Comparison of ENCODE assay signal across 8 cellular contexts in the genomic region with DNA sequence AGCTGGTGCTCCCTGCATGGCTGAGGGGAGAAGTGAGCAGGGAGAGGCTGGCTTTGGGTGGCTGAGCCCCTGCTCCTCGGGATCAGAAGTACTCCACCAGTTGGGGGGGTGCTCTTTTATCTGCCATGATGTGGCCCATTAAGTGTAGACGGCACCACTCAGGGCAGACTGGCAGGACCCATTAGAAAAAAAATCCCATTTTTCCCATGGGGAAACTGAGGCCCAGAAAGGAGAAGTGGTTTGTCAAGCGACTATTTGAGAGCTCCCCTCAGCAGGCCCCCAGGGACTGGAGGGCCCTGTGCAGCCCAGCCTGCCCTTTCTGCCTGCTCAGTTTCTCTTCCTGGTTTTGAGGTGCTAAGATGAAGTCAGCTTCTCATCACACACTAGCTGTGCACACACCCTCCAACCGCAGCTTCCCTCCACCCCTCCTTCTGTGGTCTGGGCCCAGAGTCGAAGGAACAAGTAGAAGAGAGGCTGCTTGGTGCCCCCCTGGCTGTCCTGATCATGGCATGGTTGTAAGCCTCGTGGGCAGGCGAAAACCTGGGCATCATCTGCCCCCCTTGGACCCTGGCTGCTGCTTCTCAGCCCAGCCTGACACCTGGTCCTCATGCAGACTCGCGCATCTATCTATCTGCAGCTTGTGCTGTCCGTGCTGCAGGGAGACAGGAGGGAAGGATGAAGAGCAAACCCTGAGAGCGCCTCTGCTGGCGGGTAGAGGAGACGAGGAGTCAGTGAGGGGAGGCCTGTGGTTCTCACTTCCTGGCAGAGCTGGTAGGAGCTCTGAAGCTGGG. TPM values are rescaled to one million over a fixed set of nuclear protein-coding genes. Genes with fewer than 3 reads are reported as not detected.
DNase-seq lines count a peak whose midpoint lies in the region; ATAC-seq and TF ChIP-seq lines count a peak whose summit lies in the region.

No MANE protein-coding gene starts in this region.

- TF ChIP-seq POLR2A in Peyer's patch (IDR thresholded peaks at IDR 0.05) (peak in 1 of 2 donors; percentile 40), upper lobe of left lung (IDR thresholded peaks at IDR 0.05) (peak in 1 of 4 donors; percentile 38)

- H3K9me3 ChIP-seq in A673 (ENCODE audit: low read depth, low read length, poor library complexity, severe bottlenecking) (no peaks in the 10 kb centered on the region), Peyer's patch (no peaks in the 10 kb centered on the region), upper lobe of left lung (no peaks in the 10 kb centered on the region)

- no peak for TF ChIP-seq EP300 in upper lobe of left lung (IDR thresholded peaks at IDR 0.05)

- POLR2A ChIA-PET in A673 (lab: Charles Lee; ENCODE audit: low non-redundant PET): interaction anchor here (0.6 kb wide), 1 partner anchor 51 kb away, joined by 3 read pairs; no protein-coding TSS in a partner anchor

- H3K4me3 Mint-ChIP-seq in osteocyte (ENCODE audit: unreplicated experiment): peak overlapping the region; percentile 30

- no peaks in the 10 kb centered on the region for H3K9me3 Mint-ChIP-seq in osteocyte (ENCODE audit: unreplicated experiment)

- H3K27ac Mint-ChIP-seq in osteocyte (ENCODE audit: unreplicated experiment): peak overlapping the region; percentile 85

- WGBS in upper lobe of left lung, 2 donors: 53 to 55% methylated on average over 12 of the region's 13 CpGs

- DNase-seq in A673 (ENCODE audit: low spot score) (peak; percentile 88), Peyer's patch (peak; percentile 81 to 98 (median 97)), fibroblast of pulmonary artery (ENCODE audit: low read depth) (peak; percentile 70), osteocyte (ENCODE audit: extremely low spot score, unreplicated experiment) (no peak), upper lobe of left lung (peak; percentile 80 to 90)
- peak; percentile 71 to 78 for DNase-seq in activated T-helper 1 cell treated with anti-CD3 and anti-CD28 coated beads, Interleukin-2, amount 50 U/mL, for 16 hours (ENCODE audit: low read depth in 1 of 2, low spot score in 1 of 2)

- TF ChIP-seq CTCF in A673 (conservative IDR thresholded peaks at IDR 0.05; ENCODE audit: low read depth, low read length): peak; percentile 86
- peak; percentile 56 to 77 (median 66) for TF ChIP-seq CTCF in Peyer's patch (IDR thresholded peaks at IDR 0.05)
- peak; percentile 77 for TF ChIP-seq CTCF in fibroblast of pulmonary artery (IDR thresholded peaks at IDR 0.05; ENCODE audit: low read length, missing control alignments)
- TF ChIP-seq CTCF in osteocyte (IDR thresholded peaks at IDR 0.05): peak; percentile 64
- TF ChIP-seq CTCF in upper lobe of left lung (IDR thresholded peaks at IDR 0.05): peak; percentile 31 to 70 (median 43)

- ATAC-seq in GM18867 (IDR thresholded peaks at IDR 0.05; ENCODE audit: unreplicated experiment) (peak; percentile 46), HG03095 (IDR thresholded peaks at IDR 0.05; ENCODE audit: unreplicated experiment) (peak; percentile 43), upper lobe of left lung (ENCODE audit: low FRiP score in 2 of 2) (peak; percentile 76 to 82)

- H3K4me3 ChIP-seq in A673 (ENCODE audit: low read depth, low read length, poor library complexity, severe bottlenecking) (no peak overlapping the region), Peyer's patch (peak overlapping the region in 3 of 4 donors; percentile 27 to 92 (median 35)), fibroblast of pulmonary artery (replicated peaks; ENCODE audit: low read depth, low read length) (no peak overlapping the region), upper lobe of left lung (peak overlapping the region in 2 of 4 donors; percentile 0 to 27)

- intact Hi-C loops in A673 (cut with micrococcal nuclease; ENCODE audit: unreplicated experiment): no loop called here

- peaks cover 8% of the 10 kb centered on the region for H3K36me3 ChIP-seq in A673 (ENCODE audit: insufficient read depth, low read length, poor library complexity, severe bottlenecking)
- no peaks in the 10 kb centered on the region for H3K36me3 ChIP-seq in Peyer's patch
- no peaks in the 10 kb centered on the region for H3K36me3 ChIP-seq in upper lobe of left lung

- H3K27me3 Mint-ChIP-seq in osteocyte (ENCODE audit: unreplicated experiment): no peaks in the 10 kb centered on the region

- peaks cover 81% of the 10 kb centered on the region for H3K4me1 Mint-ChIP-seq in osteocyte (ENCODE audit: unreplicated experiment)

- H3K27me3 ChIP-seq in A673 (replicated peaks; ENCODE audit: insufficient read depth, low read depth, low read length, poor library complexity) (no peaks in the 10 kb centered on the region), Peyer's patch (no peaks in the 10 kb centered on the region), upper lobe of left lung (no peaks in the 10 kb centered on the region)

- CTCF ChIA-PET in A673 (lab: Charles Lee): interaction anchor here (0.6 to 1.5 kb wide), 7 partner anchors 10 to 157 kb away, joined by 3 to 10 read pairs (median 5); no protein-coding TSS in a partner anchor

- H3K36me3 Mint-ChIP-seq in osteocyte (ENCODE audit: unreplicated experiment): no peaks in the 10 kb centered on the region

- no TSS peak for BruUV-seq in A673 (replicated peaks; lab: Mats Ljungman, UMichigan)

- H3K4me1 ChIP-seq in A673 (ENCODE audit: insufficient read depth, low read length, poor library complexity, severe bottlenecking) (peaks cover 66% of the 10 kb centered on the region), Peyer's patch (peaks cover 23 to 95% (median 61%) of the 10 kb centered on the region in 4 donors), upper lobe of left lung (peaks cover 91 to 99% (median 94%) of the 10 kb centered on the region in 4 donors)

- H3K27ac ChIP-seq in A673 (ENCODE audit: low read depth, low read length, poor library complexity, severe bottlenecking) (peak overlapping the region; percentile 44), Peyer's patch (peak overlapping the region; percentile 84 to 97 (median 88)), upper lobe of left lung (peak overlapping the region; percentile 88 to 99 (median 96))

RNA-seq across cellular contexts. Expression of gene CSK, which starts 5.6 kb away (rescaled TPM):
- total RNA-seq in A673 (2021) (90.8 and 103 TPM in 2 replicates), Peyer's patch (100 to 1,000 TPM in 1 of 4 donors, 10 to 100 TPM in 3; 53.8 to 122 (median 66.2) TPM), osteocyte (56.0 and 57.0 TPM in 2 replicates), upper lobe of left lung (100 to 1,000 TPM in 1 of 6 donors, 10 to 100 TPM in 5; 32.7 to 104 (median 64.8) TPM)

RNA-seq across cellular contexts. Expression of gene LMAN1L, which starts 25.2 kb away (rescaled TPM):
- total RNA-seq in A673 (2021): 0.80 TPM in 1 of 2 replicates, not detected in the other
- not detected for total RNA-seq in Peyer's patch
- total RNA-seq in osteocyte: not detected in 2 replicates
- total RNA-seq in upper lobe of left lung: 1 to 10 TPM in 1 of 6 donors, not detected in 5; 1.0 TPM

RNA-seq across cellular contexts. Expression of gene CYP1A2, which starts 38.8 kb away (rescaled TPM):
- total RNA-seq in A673 (2021) (not detected in 2 replicates), Peyer's patch (not detected), osteocyte (not detected in 2 replicates), upper lobe of left lung (under 1 TPM in 2 of 6 donors, not detected in 4; 0.15 to 0.80 TPM)

RNA-seq across cellular contexts. Expression of gene CPLX3, which starts 39.0 kb away (rescaled TPM):
- 0.17 and 0.28 TPM in 2 replicates for total RNA-seq in A673 (2021)
- total RNA-seq in Peyer's patch: not detected
- not detected in 2 replicates for total RNA-seq in osteocyte
- not detected for total RNA-seq in upper lobe of left lung

RNA-seq across cellular contexts. Expression of gene ULK3, which starts 55.5 kb away (rescaled TPM):
- total RNA-seq in A673 (2021): 53.3 and 58.3 TPM in 2 replicates
- total RNA-seq in Peyer's patch: 100 to 1,000 TPM; 194 to 508 (median 288) TPM
- total RNA-seq in osteocyte: 30.6 and 32.4 TPM in 2 replicates
- 100 to 1,000 TPM in 1 of 6 donors, 10 to 100 TPM in 5; 40.6 to 158 (median 65.0) TPM for total RNA-seq in upper lobe of left lung

Comparison
In these comparisons a context has a peak if more than half of its experiments do, and no peak if none do; other contexts are left out.
1. H3K27ac ChIP-seq: peak in every context shown above with its lines; median percentile 96 in upper lobe of left lung; 88 in Peyer's patch; 44 in A673.
2. H3K4me3 ChIP-seq: peak in Peyer's patch (3 of 4); none in A673 (single experiment) and fibroblast of pulmonary artery (single experiment).
3. Peak in every context shown above with its lines, with median percentiles within 50 percentile points of each other: CTCF ChIP-seq and ATAC-seq.